Comparison of ENCODE assay signal across 1 cellular context in genomic region chr1:36199934-36200741, GRCh38.
TF ChIP-seq lines count a peak whose summit lies in the region.

No MANE protein-coding gene starts in this region.

TF ChIP-seq in endothelial cell of umbilical vein, 7 proteins besides CTCF, POLR2A, EP300 and RAD21 (continued from another document):
- TF ChIP-seq GATA2 (IDR thresholded peaks at IDR 0.05; ENCODE audit: insufficient read depth, insufficient read length, low read depth, low read length) (no peak), MYC (IDR thresholded peaks at IDR 0.05; ENCODE audit: low read depth, low read length) (no peak), EZH2 (IDR thresholded peaks at IDR 0.05; ENCODE audit: borderline replicate concordance, low read depth, low read length, severe bottlenecking) (no peak), FOS (IDR thresholded peaks at IDR 0.05; ENCODE audit: borderline replicate concordance, insufficient read depth, low read length) (no peak), JUN (IDR thresholded peaks at IDR 0.05; ENCODE audit: borderline replicate concordance, insufficient read depth, insufficient read length, low read depth) (no peak)
